Comparison of ENCODE assay signal across 2 cellular contexts in the genomic region with DNA sequence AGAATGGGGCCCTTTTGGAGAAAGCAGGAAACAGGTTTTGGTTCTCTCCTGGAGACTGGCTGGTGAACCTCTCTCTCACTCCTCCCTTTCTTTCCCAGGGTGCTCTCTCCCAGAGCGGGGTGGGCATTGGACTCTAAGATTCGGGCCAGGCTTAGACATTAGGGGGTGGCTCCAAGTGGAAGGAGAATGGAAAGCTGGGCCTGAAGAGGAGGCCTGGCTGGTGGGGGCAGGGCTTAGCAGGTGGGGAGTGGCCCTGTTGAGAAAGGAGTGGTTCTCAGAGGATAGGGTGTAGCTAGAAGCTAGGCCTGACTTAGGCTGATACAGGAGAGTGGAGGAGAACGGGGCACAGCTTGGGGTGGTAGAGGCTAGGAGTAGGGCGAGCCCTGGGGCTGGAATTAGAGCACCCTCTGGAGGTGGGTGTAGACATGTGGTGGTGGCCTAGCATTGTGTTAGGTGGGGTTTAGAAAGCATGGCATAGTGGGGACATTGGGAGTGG.
TF ChIP-seq lines count a peak whose summit lies in the region.

No MANE protein-coding gene starts in this region.

TF ChIP-seq in IMR-90, 13 proteins besides CTCF, POLR2A, EP300 and RAD21:
- TF ChIP-seq MAZ (IDR thresholded peaks at IDR 0.05; ENCODE audit: borderline replicate concordance, low read depth, low read length) (no peak), RFX5 (IDR thresholded peaks at IDR 0.05; ENCODE audit: low read depth, low read length) (no peak), NFE2L2 (IDR thresholded peaks at IDR 0.05; ENCODE audit: low read depth, low read length) (no peak), RCOR1 (IDR thresholded peaks at IDR 0.05; ENCODE audit: insufficient replicate concordance, low read length) (no peak), CHD1 (IDR thresholded peaks at IDR 0.05; ENCODE audit: low read depth, low read length) (no peak), SMC3 (IDR thresholded peaks at IDR 0.05; ENCODE audit: low read depth, low read length) (no peak)
- TF ChIP-seq, protein P1, sequence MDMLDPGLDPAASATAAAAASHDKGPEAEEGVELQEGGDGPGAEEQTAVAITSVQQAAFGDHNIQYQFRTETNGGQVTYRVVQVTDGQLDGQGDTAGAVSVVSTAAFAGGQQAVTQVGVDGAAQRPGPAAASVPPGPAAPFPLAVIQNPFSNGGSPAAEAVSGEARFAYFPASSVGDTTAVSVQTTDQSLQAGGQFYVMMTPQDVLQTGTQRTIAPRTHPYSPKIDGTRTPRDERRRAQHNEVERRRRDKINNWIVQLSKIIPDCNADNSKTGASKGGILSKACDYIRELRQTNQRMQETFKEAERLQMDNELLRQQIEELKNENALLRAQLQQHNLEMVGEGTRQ (IDR thresholded peaks at IDR 0.05; ENCODE audit: low read depth, low read length): no peak
- TF ChIP-seq, protein P2, sequence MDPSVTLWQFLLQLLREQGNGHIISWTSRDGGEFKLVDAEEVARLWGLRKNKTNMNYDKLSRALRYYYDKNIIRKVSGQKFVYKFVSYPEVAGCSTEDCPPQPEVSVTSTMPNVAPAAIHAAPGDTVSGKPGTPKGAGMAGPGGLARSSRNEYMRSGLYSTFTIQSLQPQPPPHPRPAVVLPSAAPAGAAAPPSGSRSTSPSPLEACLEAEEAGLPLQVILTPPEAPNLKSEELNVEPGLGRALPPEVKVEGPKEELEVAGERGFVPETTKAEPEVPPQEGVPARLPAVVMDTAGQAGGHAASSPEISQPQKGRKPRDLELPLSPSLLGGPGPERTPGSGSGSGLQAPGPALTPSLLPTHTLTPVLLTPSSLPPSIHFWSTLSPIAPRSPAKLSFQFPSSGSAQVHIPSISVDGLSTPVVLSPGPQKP (IDR thresholded peaks at IDR 0.05; ENCODE audit: borderline replicate concordance, low read depth, low read length): no peak

TF ChIP-seq in liver, 16 proteins besides CTCF, POLR2A, EP300 and RAD21:
- TF ChIP-seq RXRA (IDR thresholded peaks at IDR 0.05) (no peak), YY1 (IDR thresholded peaks at IDR 0.05) (no peak), HNF4A (conservative IDR thresholded peaks at IDR 0.05) (no peak), HNF4G (IDR thresholded peaks at IDR 0.05) (no peak), FOXA1 (IDR thresholded peaks at IDR 0.05) (no peak), JUND (IDR thresholded peaks at IDR 0.05) (no peak), FOXA2 (IDR thresholded peaks at IDR 0.05) (no peak), SP1 (IDR thresholded peaks at IDR 0.05) (no peak), TAF1 (conservative IDR thresholded peaks at IDR 0.05) (no peak), EGR1 (IDR thresholded peaks at IDR 0.05; ENCODE audit: low read depth in 2 of 2) (no peak), GABPA (IDR thresholded peaks at IDR 0.05 in 1 of 2, conservative IDR thresholded peaks at IDR 0.05 in 1 of 2) (no peak), NR2F2 (IDR thresholded peaks at IDR 0.05) (no peak)
- TF ChIP-seq, protein P3, sequence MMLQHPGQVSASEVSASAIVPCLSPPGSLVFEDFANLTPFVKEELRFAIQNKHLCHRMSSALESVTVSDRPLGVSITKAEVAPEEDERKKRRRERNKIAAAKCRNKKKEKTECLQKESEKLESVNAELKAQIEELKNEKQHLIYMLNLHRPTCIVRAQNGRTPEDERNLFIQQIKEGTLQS (IDR thresholded peaks at IDR 0.05): no peak
- TF ChIP-seq, protein P4, sequence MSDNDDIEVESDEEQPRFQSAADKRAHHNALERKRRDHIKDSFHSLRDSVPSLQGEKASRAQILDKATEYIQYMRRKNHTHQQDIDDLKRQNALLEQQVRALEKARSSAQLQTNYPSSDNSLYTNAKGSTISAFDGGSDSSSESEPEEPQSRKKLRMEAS (IDR thresholded peaks at IDR 0.05): no peak
- TF ChIP-seq, protein P5, sequence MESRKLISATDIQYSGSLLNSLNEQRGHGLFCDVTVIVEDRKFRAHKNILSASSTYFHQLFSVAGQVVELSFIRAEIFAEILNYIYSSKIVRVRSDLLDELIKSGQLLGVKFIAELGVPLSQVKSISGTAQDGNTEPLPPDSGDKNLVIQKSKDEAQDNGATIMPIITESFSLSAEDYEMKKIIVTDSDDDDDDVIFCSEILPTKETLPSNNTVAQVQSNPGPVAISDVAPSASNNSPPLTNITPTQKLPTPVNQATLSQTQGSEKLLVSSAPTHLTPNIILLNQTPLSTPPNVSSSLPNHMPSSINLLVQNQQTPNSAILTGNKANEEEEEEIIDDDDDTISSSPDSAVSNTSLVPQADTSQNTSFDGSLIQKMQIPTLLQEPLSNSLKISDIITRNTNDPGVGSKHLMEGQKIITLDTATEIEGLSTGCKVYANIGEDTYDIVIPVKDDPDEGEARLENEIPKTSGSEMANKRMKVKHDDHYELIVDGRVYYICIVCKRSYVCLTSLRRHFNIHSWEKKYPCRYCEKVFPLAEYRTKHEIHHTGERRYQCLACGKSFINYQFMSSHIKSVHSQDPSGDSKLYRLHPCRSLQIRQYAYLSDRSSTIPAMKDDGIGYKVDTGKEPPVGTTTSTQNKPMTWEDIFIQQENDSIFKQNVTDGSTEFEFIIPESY (IDR thresholded peaks at IDR 0.05): no peak
- TF ChIP-seq, protein P6, sequence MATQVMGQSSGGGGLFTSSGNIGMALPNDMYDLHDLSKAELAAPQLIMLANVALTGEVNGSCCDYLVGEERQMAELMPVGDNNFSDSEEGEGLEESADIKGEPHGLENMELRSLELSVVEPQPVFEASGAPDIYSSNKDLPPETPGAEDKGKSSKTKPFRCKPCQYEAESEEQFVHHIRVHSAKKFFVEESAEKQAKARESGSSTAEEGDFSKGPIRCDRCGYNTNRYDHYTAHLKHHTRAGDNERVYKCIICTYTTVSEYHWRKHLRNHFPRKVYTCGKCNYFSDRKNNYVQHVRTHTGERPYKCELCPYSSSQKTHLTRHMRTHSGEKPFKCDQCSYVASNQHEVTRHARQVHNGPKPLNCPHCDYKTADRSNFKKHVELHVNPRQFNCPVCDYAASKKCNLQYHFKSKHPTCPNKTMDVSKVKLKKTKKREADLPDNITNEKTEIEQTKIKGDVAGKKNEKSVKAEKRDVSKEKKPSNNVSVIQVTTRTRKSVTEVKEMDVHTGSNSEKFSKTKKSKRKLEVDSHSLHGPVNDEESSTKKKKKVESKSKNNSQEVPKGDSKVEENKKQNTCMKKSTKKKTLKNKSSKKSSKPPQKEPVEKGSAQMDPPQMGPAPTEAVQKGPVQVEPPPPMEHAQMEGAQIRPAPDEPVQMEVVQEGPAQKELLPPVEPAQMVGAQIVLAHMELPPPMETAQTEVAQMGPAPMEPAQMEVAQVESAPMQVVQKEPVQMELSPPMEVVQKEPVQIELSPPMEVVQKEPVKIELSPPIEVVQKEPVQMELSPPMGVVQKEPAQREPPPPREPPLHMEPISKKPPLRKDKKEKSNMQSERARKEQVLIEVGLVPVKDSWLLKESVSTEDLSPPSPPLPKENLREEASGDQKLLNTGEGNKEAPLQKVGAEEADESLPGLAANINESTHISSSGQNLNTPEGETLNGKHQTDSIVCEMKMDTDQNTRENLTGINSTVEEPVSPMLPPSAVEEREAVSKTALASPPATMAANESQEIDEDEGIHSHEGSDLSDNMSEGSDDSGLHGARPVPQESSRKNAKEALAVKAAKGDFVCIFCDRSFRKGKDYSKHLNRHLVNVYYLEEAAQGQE (IDR thresholded peaks at IDR 0.05): no peak
